Comparison of ENCODE assay signal across 9 cellular contexts in the genomic region with DNA sequence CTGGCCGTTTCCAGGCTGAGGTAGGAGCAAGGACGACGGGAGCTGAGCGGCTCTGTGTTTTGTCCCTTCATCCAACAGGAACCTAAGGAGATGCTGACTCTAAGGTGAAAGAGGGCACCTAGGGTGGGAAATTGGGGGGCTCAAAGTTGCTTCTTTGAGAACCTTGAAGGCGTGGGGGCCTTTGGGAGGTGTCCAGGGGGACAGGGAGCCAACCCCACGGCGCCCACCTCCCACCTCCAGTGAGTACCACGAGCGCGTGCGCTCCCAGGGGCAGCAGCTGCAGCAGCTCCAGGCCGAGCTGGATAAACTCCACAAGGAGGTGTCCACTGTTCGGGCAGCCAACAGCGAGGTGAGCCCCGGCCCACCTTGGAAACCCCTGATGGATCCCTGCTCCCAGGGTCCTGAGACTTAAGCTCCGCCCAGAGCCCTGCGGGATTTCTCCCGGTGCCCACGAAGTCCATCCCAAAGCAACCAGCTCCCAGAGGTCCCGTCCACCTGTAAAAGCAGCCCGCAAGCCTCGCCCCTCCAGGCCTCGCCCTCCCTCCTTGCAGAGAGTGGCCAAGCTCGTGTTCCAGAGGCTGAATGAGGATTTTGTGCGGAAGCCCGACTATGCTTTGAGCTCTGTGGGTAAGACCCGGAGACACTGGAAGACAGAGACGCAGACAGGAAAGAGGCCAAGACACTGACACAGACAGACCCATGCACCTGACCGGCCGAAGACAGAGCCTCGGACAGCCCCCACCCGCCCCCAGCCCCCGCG. TPM values are rescaled to one million over a fixed set of nuclear protein-coding genes. Genes with fewer than 3 reads are reported as not detected.
DNase-seq lines count a peak whose midpoint lies in the region; ATAC-seq and TF ChIP-seq lines count a peak whose summit lies in the region.
"Had no signal": no experiment of that assay in that cellular context is flagged by ENCODE, and none has a peak within 500 bp of the region (broad histone marks: within the 10 kb centered on the region; RNA-seq: fewer than 3 reads in every experiment).

No MANE protein-coding gene starts in this region.

- no peak overlapping the region for H3K27ac ChIP-seq in right cardiac atrium (ENCODE audit: low read length)
- H3K27ac ChIP-seq: SJSA1 had no signal

- no peaks in the 10 kb centered on the region for H3K79me2 ChIP-seq in Loucy (ENCODE audit: insufficient read depth, low read length)

- intact Hi-C loops in right cardiac atrium (cut with DNase I), result no loop called here

- in situ Hi-C loops in KBM-7 (cut with MboI; ENCODE audit: low pct_unique_long_range_greater_than_20kb, low sequenced_read_pairs), result no loop called here

- H3K4me1 ChIP-seq in Loucy (ENCODE audit: insufficient read depth, low read length, poor library complexity, severe bottlenecking) (peaks cover 28% of the 10 kb centered on the region), right cardiac atrium (ENCODE audit: control insufficient read depth, insufficient read depth, low read length) (peaks cover 6% of the 10 kb centered on the region)

- H3K27me3 ChIP-seq in Loucy (ENCODE audit: insufficient read depth, low read length, poor library complexity, severe bottlenecking) (no peaks in the 10 kb centered on the region), right cardiac atrium (ENCODE audit: control insufficient read depth, insufficient read depth) (no peaks in the 10 kb centered on the region)
- H3K27me3 ChIP-seq: SJSA1 had no signal

- H3K4me3 ChIP-seq in Loucy (ENCODE audit: low read length, poor library complexity, severe bottlenecking) (peak overlapping the region; percentile 77), right cardiac atrium (ENCODE audit: low read length) (peak overlapping the region; percentile 60)

- 0 out of 2 replicates have a peak, but pooled peaks cover 2% of the 10 kb centered on the region for H3F3A ChIP-seq in Loucy (ENCODE audit: low read depth)

- peak; percentile 75 for DNase-seq in DMS53 (lab: John Stamatoyannopoulos, UW)
- DNase-seq in activated effector memory CD4-positive, alpha-beta T cell treated with anti-CD3 and anti-CD28 coated beads, Interleukin-2, amount 50 U/mL, for 16 hours, result peak; percentile 67
- DNase-seq in right cardiac atrium, result peak; percentile 40 to 72 (median 67)
- peak; percentile 22 for DNase-seq in stimulated activated CD4-positive, alpha-beta T cell treated with anti-CD3 and anti-CD28 coated beads, Interleukin-1b, Interleukin-23, amount 100 ng/mL, for 48 hours
- DNase-seq in KBM-7, result no peak
- DNase-seq in MV-4-11 (lab: John Stamatoyannopoulos, UW), result no peak

- ATAC-seq in right cardiac atrium (no peak), GM18873 (IDR thresholded peaks at IDR 0.05; ENCODE audit: low FRiP score, unreplicated experiment) (no peak)

- H3K9ac ChIP-seq in Loucy (ENCODE audit: low read depth, low read length, poor library complexity, severe bottlenecking), result peak overlapping the region; percentile 75

- H3K9me3 ChIP-seq in Loucy (ENCODE audit: insufficient read depth, low read depth, low read length) (no peaks in the 10 kb centered on the region), right cardiac atrium (ENCODE audit: control insufficient read depth, low read length) (no peaks in the 10 kb centered on the region)
- H3K9me3 ChIP-seq: SJSA1 had no signal

- no peak for TF ChIP-seq CTCF in Loucy (conservative IDR thresholded peaks at IDR 0.05; ENCODE audit: low read length)

- peak overlapping the region; percentile 96 for H3K4me2 ChIP-seq in Loucy (ENCODE audit: low read depth, low read length, poor library complexity, severe bottlenecking)

- no peaks in the 10 kb centered on the region for H3K9me2 ChIP-seq in Loucy (replicated peaks; ENCODE audit: low read depth, low read length)

- H4K20me1 ChIP-seq in Loucy (ENCODE audit: insufficient read depth, low read length, poor library complexity, severe bottlenecking), result no peaks in the 10 kb centered on the region

- H2AFZ ChIP-seq in Loucy (ENCODE audit: low read length), result peak overlapping the region; percentile 84

- H3K36me3 ChIP-seq in Loucy (ENCODE audit: insufficient read depth, low read length), result no peaks in the 10 kb centered on the region; the same call in 1 of the 2 replicates

- WGBS in right cardiac atrium, result 7% methylated on average over 34 of the region's 34 CpGs

RNA-seq across cellular contexts. Expression of a gene that starts 2.9 kb away (rescaled TPM):
- total RNA-seq in right cardiac atrium, result 1 to 10 TPM; 3.7 to 5.0 (median 4.4) TPM
- polyA plus RNA-seq in right cardiac atrium, result 6.7 TPM

RNA-seq across cellular contexts. Expression of a gene that starts 46.1 kb away (rescaled TPM):
- total RNA-seq in right cardiac atrium, result 10 to 100 TPM; 67.5 to 82.7 (median 77.9) TPM
- 63.2 TPM for polyA plus RNA-seq in right cardiac atrium

RNA-seq across cellular contexts. Expression of a gene that starts 46.1 kb away (rescaled TPM):
- total RNA-seq in right cardiac atrium, result 10 to 100 TPM; 46.1 to 59.1 (median 53.6) TPM
- polyA plus RNA-seq in right cardiac atrium, result 8.7 TPM

Comparison
In these comparisons a context has a peak if more than half of its experiments do, and no peak if none do; other contexts are left out.
1. DNase-seq: peak in DMS53 (single experiment), activated effector memory CD4-positive, alpha-beta T cell treated with anti-CD3 and anti-CD28 coated beads, Interleukin-2, amount 50 U/mL, for 16 hours (single experiment), right cardiac atrium (3 of 3) and stimulated activated CD4-positive, alpha-beta T cell treated with anti-CD3 and anti-CD28 coated beads, Interleukin-1b, Interleukin-23, amount 100 ng/mL, for 48 hours (single experiment); none in KBM-7 (single experiment) and MV-4-11 (single experiment).